In the genomic region with DNA sequence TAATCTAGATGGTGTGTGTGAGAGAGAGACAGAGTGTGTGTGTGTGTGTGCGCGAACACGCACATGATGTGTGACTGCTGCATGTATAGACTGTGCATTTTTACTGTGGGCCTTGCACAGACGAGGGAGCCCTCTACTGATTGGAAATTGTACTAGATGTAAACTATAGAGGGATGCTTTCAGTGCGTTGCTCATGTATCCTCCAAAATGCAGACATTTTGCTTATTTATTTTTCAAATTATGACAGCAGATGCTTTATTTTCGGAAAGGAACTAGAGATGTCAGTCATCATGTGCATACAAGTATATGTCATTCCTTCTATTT, we compare ENCODE assay signal across 8 cellular contexts.
A peak's percentile ranks its signal among the peaks of the same experiment; 100 is the strongest.
DNase-seq lines count a peak whose midpoint lies in the region; ATAC-seq and TF ChIP-seq lines count a peak whose summit lies in the region.

No MANE protein-coding gene starts in this region.

- TF ChIP-seq POLR2A in uterus (IDR thresholded peaks at IDR 0.05) = no peak

- CTCF ChIA-PET in Caco-2 (lab: Charles Lee) = interaction anchor here (0.7 kb wide), 1 partner anchor 534 kb away, joined by 3 read pairs; no protein-coding TSS in a partner anchor

- no peaks in the 10 kb centered on the region for H3K9me3 Mint-ChIP-seq in Caco-2 (ENCODE audit: unreplicated experiment)

- BruUV-seq in Caco-2 (replicated peaks; lab: Mats Ljungman, UMichigan) = no TSS peak

- ATAC-seq in GM21360 (IDR thresholded peaks at IDR 0.05; ENCODE audit: unreplicated experiment) (peak; percentile 82), HG02588 (IDR thresholded peaks at IDR 0.05; ENCODE audit: unreplicated experiment) (no peak), GM21737 (IDR thresholded peaks at IDR 0.05; ENCODE audit: unreplicated experiment) (no peak)

- TF ChIP-seq CTCF in Caco-2 (IDR thresholded peaks at IDR 0.05; ENCODE audit: insufficient read depth in 1 of 2, low read depth in 1 of 2, low read length in 1 of 2, severe bottlenecking in 1 of 2, unreplicated experiment in 1 of 2) (peak; percentile 34 to 56), uterus (IDR thresholded peaks at IDR 0.05) (peak in 2 of 4 experiments; percentile 23 to 31)

- no peaks in the 10 kb centered on the region for H3K27me3 ChIP-seq in Caco-2 (replicated peaks; ENCODE audit: control insufficient read depth, insufficient read depth, low read length)
- H3K27me3 ChIP-seq in adipocyte (replicated peaks; ENCODE audit: control insufficient read depth, insufficient read depth, low read length) = no peaks in the 10 kb centered on the region
- H3K27me3 ChIP-seq in uterus = no peaks in the 10 kb centered on the region

- no peaks in the 10 kb centered on the region for H3K36me3 ChIP-seq in Caco-2 (ENCODE audit: control insufficient read depth, insufficient read depth, low read length)
- H3K36me3 ChIP-seq in adipocyte (ENCODE audit: control insufficient read depth, insufficient read depth, low read length, severe bottlenecking) = no peaks in the 10 kb centered on the region
- H3K36me3 ChIP-seq in uterus = no peaks in the 10 kb centered on the region

- H3K9ac ChIP-seq in adipocyte (ENCODE audit: low read length) = peak overlapping the region; percentile 31

- H3K4me1 ChIP-seq in Caco-2 (no peaks in the 10 kb centered on the region), adipocyte (ENCODE audit: control insufficient read depth, insufficient read depth, low read length) (peaks cover 20% of the 10 kb centered on the region), uterus (no peaks in the 10 kb centered on the region)

- H3K4me3 Mint-ChIP-seq in Caco-2 (ENCODE audit: unreplicated experiment) = no peak overlapping the region

- H3K9me3 ChIP-seq in Caco-2 = no peaks in the 10 kb centered on the region
- H3K9me3 ChIP-seq in adipocyte (ENCODE audit: control insufficient read depth, low read length) = no peaks in the 10 kb centered on the region
- H3K9me3 ChIP-seq in uterus = no peaks in the 10 kb centered on the region

- H3K27ac ChIP-seq in uterus = peak overlapping the region in 1 of 2 donors; percentile 33

- no peaks in the 10 kb centered on the region for H3K36me3 Mint-ChIP-seq in Caco-2 (ENCODE audit: insufficient read depth, unreplicated experiment)

- intact Hi-C loops in Caco-2 (cut with micrococcal nuclease; ENCODE audit: unreplicated experiment) = loop anchor here (1.0 to 10.0 kb wide), 4 partner anchors 252 to 624 kb away; a partner anchor contains a TSS
- intact Hi-C loops in uterus (cut with DNase I; ENCODE audit: low total_unique reads) = no loop called here

- DNase-seq in Caco-2 (peak in 1 of 2 experiments; percentile 38), NCI-H1092 treated with DMSO at 0.1 percent for 48 hours (lab: John Stamatoyannopoulos, UW) (peak; percentile 68), adipocyte (ENCODE audit: low read depth) (peak; percentile 59), inferior parietal cortex (ENCODE audit: extremely low spot score) (peak; percentile 51), uterus (no peak)

- no peaks in the 10 kb centered on the region for H3K27me3 Mint-ChIP-seq in Caco-2 (ENCODE audit: insufficient read depth, unreplicated experiment)

- no peak overlapping the region for H3K27ac Mint-ChIP-seq in Caco-2 (ENCODE audit: unreplicated experiment)

- H3K4me3 ChIP-seq in Caco-2 (ENCODE audit: low read depth, low read length) (no peak overlapping the region), adipocyte (ENCODE audit: low read length) (no peak overlapping the region), uterus (no peak overlapping the region)

- H3K4me1 Mint-ChIP-seq in Caco-2 (ENCODE audit: low read depth, unreplicated experiment) = no peaks in the 10 kb centered on the region

- POLR2A ChIA-PET in Caco-2 (lab: Charles Lee) = no interaction called here

Comparison
In these comparisons a context has a peak if more than half of its experiments do, and no peak if none do; other contexts are left out.
1. DNase-seq: peak in NCI-H1092 treated with DMSO at 0.1 percent for 48 hours (single experiment), adipocyte (single experiment) and inferior parietal cortex (single experiment); none in uterus (0 of 2).